8 cellular contexts compared by ENCODE assay signal in genomic region chr1:160030657-160031367, GRCh38. TPM values are rescaled to one million over a fixed set of nuclear protein-coding genes. Genes with fewer than 3 reads are reported as not detected.
DNase-seq lines count a peak whose midpoint lies in the region; ATAC-seq and TF ChIP-seq lines count a peak whose summit lies in the region.

No MANE protein-coding gene starts in this region.

- no peak for DNase-seq in activated naive CD4-positive, alpha-beta T cell treated with anti-CD3 and anti-CD28 coated beads, Interleukin-2, amount 10 ng/mL, durations not matched to agents 7 days and 5 days
- no peak for DNase-seq in activated naive CD4-positive, alpha-beta T cell (lab: John Stamatoyannopoulos, UW)
- no peak for DNase-seq in activated CD8-positive, alpha-beta T cell treated with anti-CD3 and anti-CD28 coated beads, Interleukin-2, amount 10 ng/mL, durations not matched to agents 7 days and 5 days
- DNase-seq in left ventricle myocardium inferior (no peak), sciatic nerve (ENCODE audit: low spot score) (no peak), GM19240 (ENCODE audit: insufficient read length, low spot score) (no peak)

- no peaks in the 10 kb centered on the region for H3K9me3 Mint-ChIP-seq in activated naive CD4-positive, alpha-beta T cell treated with anti-CD3 and anti-CD28 coated beads, Interleukin-2, amount 10 ng/mL, durations not matched to agents 7 days and 5 days
- no peaks in the 10 kb centered on the region for H3K9me3 Mint-ChIP-seq in activated CD8-positive, alpha-beta T cell treated with anti-CD3 and anti-CD28 coated beads, Interleukin-2, amount 10 ng/mL, durations not matched to agents 7 days and 5 days (ENCODE audit: insufficient read depth)

- H3K27me3 Mint-ChIP-seq in activated naive CD4-positive, alpha-beta T cell treated with anti-CD3 and anti-CD28 coated beads, Interleukin-2, amount 10 ng/mL, durations not matched to agents 7 days and 5 days = peaks cover 12% of the 10 kb centered on the region
- peaks cover 12% of the 10 kb centered on the region for H3K27me3 Mint-ChIP-seq in activated CD8-positive, alpha-beta T cell treated with anti-CD3 and anti-CD28 coated beads, Interleukin-2, amount 10 ng/mL, durations not matched to agents 7 days and 5 days (ENCODE audit: low read depth)

- no peaks in the 10 kb centered on the region for H3K9me3 ChIP-seq in left ventricle myocardium inferior (replicated peaks)

- H3K27ac ChIP-seq in left ventricle myocardium inferior (replicated peaks) = peak overlapping the region; percentile 81

- H3K4me1 Mint-ChIP-seq in activated naive CD4-positive, alpha-beta T cell treated with anti-CD3 and anti-CD28 coated beads, Interleukin-2, amount 10 ng/mL, durations not matched to agents 7 days and 5 days = peaks cover 36% of the 10 kb centered on the region
- peaks cover 29% of the 10 kb centered on the region for H3K4me1 Mint-ChIP-seq in activated CD8-positive, alpha-beta T cell treated with anti-CD3 and anti-CD28 coated beads, Interleukin-2, amount 10 ng/mL, durations not matched to agents 7 days and 5 days (ENCODE audit: low read depth)

- ATAC-seq in HG03159 (IDR thresholded peaks at IDR 0.05; ENCODE audit: unreplicated experiment) = peak; percentile 21
- ATAC-seq in activated CD8-positive, alpha-beta T cell treated with anti-CD3 and anti-CD28 coated beads, Interleukin-2, amount 10 ng/mL, durations not matched to agents 7 days and 5 days = peak; percentile 26
- ATAC-seq in sciatic nerve = peak; percentile 40
- ATAC-seq in HG03097 (IDR thresholded peaks at IDR 0.05; ENCODE audit: low FRiP score, unreplicated experiment) = no peak

- TF ChIP-seq CTCF in left ventricle myocardium inferior (IDR thresholded peaks at IDR 0.05; ENCODE audit: borderline replicate concordance) = no peak

- no peaks in the 10 kb centered on the region for H3K36me3 ChIP-seq in left ventricle myocardium inferior

- H3K4me3 Mint-ChIP-seq in activated naive CD4-positive, alpha-beta T cell treated with anti-CD3 and anti-CD28 coated beads, Interleukin-2, amount 10 ng/mL, durations not matched to agents 7 days and 5 days = peak overlapping the region; percentile 89
- H3K4me3 Mint-ChIP-seq in activated CD8-positive, alpha-beta T cell treated with anti-CD3 and anti-CD28 coated beads, Interleukin-2, amount 10 ng/mL, durations not matched to agents 7 days and 5 days = peak overlapping the region; percentile 95

- peak overlapping the region; percentile 92 for H3K4me3 ChIP-seq in left ventricle myocardium inferior

- H3K4me1 ChIP-seq in left ventricle myocardium inferior = peaks cover 44% of the 10 kb centered on the region

- intact Hi-C loops in left ventricle myocardium inferior (cut with micrococcal nuclease) (no loop called here), sciatic nerve (cut with DNase I) (no loop called here)

- no peaks in the 10 kb centered on the region for H3K27me3 ChIP-seq in left ventricle myocardium inferior (ENCODE audit: low read depth)

- CTCF ChIA-PET in activated naive CD4-positive, alpha-beta T cell treated with anti-CD3 and anti-CD28 coated beads, Interleukin-2, amount 10 ng/mL, durations not matched to agents 7 days and 5 days (lab: Charles Lee) = interaction anchor here (0.7 to 2.1 kb wide), 10 partner anchors 8 to 232 kb away, joined by 3 to 11 read pairs (median 4); no protein-coding TSS in a partner anchor
- CTCF ChIA-PET in activated CD8-positive, alpha-beta T cell treated with anti-CD3 and anti-CD28 coated beads, Interleukin-2, amount 10 ng/mL, durations not matched to agents 7 days and 5 days (lab: Charles Lee) = interaction anchor here (1.1 to 5.4 kb wide), 11 partner anchors 10 to 221 kb away, joined by 3 to 67 read pairs (median 5); partner anchors contain the start of gene KCNJ9

- POLR2A ChIA-PET in activated CD8-positive, alpha-beta T cell treated with anti-CD3 and anti-CD28 coated beads, Interleukin-2, amount 10 ng/mL, durations not matched to agents 7 days and 5 days (lab: Charles Lee) = interaction anchor here (1.2 to 2.9 kb wide), 4 partner anchors 60 to 107 kb away, joined by 3 to 14 read pairs (median 5); partner anchors contain the start of gene TAGLN2

- H3K36me3 Mint-ChIP-seq in activated naive CD4-positive, alpha-beta T cell treated with anti-CD3 and anti-CD28 coated beads, Interleukin-2, amount 10 ng/mL, durations not matched to agents 7 days and 5 days = peaks cover 9% of the 10 kb centered on the region
- H3K36me3 Mint-ChIP-seq in activated CD8-positive, alpha-beta T cell treated with anti-CD3 and anti-CD28 coated beads, Interleukin-2, amount 10 ng/mL, durations not matched to agents 7 days and 5 days (ENCODE audit: low read depth) = peaks cover 10% of the 10 kb centered on the region

- H3K27ac Mint-ChIP-seq in activated naive CD4-positive, alpha-beta T cell treated with anti-CD3 and anti-CD28 coated beads, Interleukin-2, amount 10 ng/mL, durations not matched to agents 7 days and 5 days = peak overlapping the region; percentile 86
- peak overlapping the region; percentile 90 for H3K27ac Mint-ChIP-seq in activated CD8-positive, alpha-beta T cell treated with anti-CD3 and anti-CD28 coated beads, Interleukin-2, amount 10 ng/mL, durations not matched to agents 7 days and 5 days

RNA-seq across cellular contexts. Expression of gene PIGM, which starts 1.0 kb away (rescaled TPM):
- total RNA-seq in activated CD8-positive, alpha-beta T cell treated with anti-CD3 and anti-CD28 coated beads, Interleukin-2, amount 10 ng/mL, durations not matched to agents 7 days and 5 days = 1 to 10 TPM; 4.2 to 4.5 TPM
- total RNA-seq in left ventricle myocardium inferior (2.5 TPM), sciatic nerve (5.9 TPM)

RNA-seq across cellular contexts. Expression of gene KCNJ10, which starts 39.1 kb away (rescaled TPM):
- not detected for total RNA-seq in activated CD8-positive, alpha-beta T cell treated with anti-CD3 and anti-CD28 coated beads, Interleukin-2, amount 10 ng/mL, durations not matched to agents 7 days and 5 days
- not detected for total RNA-seq in left ventricle myocardium inferior
- total RNA-seq in sciatic nerve = 23.7 TPM

RNA-seq across cellular contexts. Expression of gene KCNJ9, which starts 50.5 kb away (rescaled TPM):
- total RNA-seq in activated CD8-positive, alpha-beta T cell treated with anti-CD3 and anti-CD28 coated beads, Interleukin-2, amount 10 ng/mL, durations not matched to agents 7 days and 5 days = not detected
- total RNA-seq in left ventricle myocardium inferior (0.05 TPM), sciatic nerve (0.18 TPM)

Comparison
In these comparisons a context has a peak if more than half of its experiments do, and no peak if none do; other contexts are left out.
1. RNA of gene KCNJ10, which starts 39.1 kb away (total RNA-seq): 23.7 TPM in sciatic nerve (single experiment); not detected in left ventricle myocardium inferior (single experiment) and not detected in activated CD8-positive, alpha-beta T cell treated with anti-CD3 and anti-CD28 coated beads, Interleukin-2, amount 10 ng/mL, durations not matched to agents 7 days and 5 days; every median in the first group is over 10 times any median in the second.